ENCODE assay signal across 8 cellular contexts in genomic region chr13:110705826-110706569, GRCh38. TPM values are rescaled to one million over a fixed set of nuclear protein-coding genes. Genes with fewer than 3 reads are reported as not detected.
DNase-seq lines count a peak whose midpoint lies in the region; ATAC-seq lines count a peak whose summit lies in the region.

Gene CARS2 (minus strand): TSS chr13:110706116. CDS start chr13:110706093, 23 bp downstream.

- peak; percentile 96 for DNase-seq in Caki2 (ENCODE audit: low read depth)
- peak; percentile 93 for DNase-seq in NT2/D1 (ENCODE audit: low read depth, low spot score)
- peak; percentile 79 to 90 (median 89) for DNase-seq in activated CD8-positive, alpha-beta memory T cell treated with anti-CD3 and anti-CD28 coated beads for 48 hours (ENCODE audit: low read depth in 2 of 3, low spot score in 2 of 3)
- peak; percentile 74 to 79 (median 78) for DNase-seq in effector memory CD8-positive, alpha-beta T cell
- peak; percentile 97 for DNase-seq in mesenchymal stem cell
- DNase-seq in stimulated activated CD8-positive, alpha-beta memory T cell treated with anti-CD3 and anti-CD28 coated beads, Interleukin-12 subunit alpha, Interleukin-12 subunit beta, amount 100 ng/mL, for 4 hours (ENCODE audit: low read depth), result peak; percentile 90

- H3K27ac ChIP-seq in HUES48 (ENCODE audit: low read depth, low read length) (peak within 1 kb of the TSS; percentile 71), mesenchymal stem cell (ENCODE audit: low read length, poor library complexity, severe bottlenecking) (peak within 1 kb of the TSS; percentile 88)

- in situ Hi-C loops in Caki2 (cut with HindIII; ENCODE audit: low pct_unique_long_range_greater_than_20kb, low sequenced_read_pairs), result no loop called here

- no peaks in the 10 kb centered on the region for H3K9me3 Mint-ChIP-seq in effector memory CD8-positive, alpha-beta T cell

- H2BK120ac ChIP-seq in mesenchymal stem cell (ENCODE audit: low read depth, low read length), result peak within 1 kb of the TSS; percentile 46

- peak within 1 kb of the TSS; percentile 76 for H4K91ac ChIP-seq in mesenchymal stem cell (ENCODE audit: low read length)

- peak within 1 kb of the TSS; percentile 58 for H2AK5ac ChIP-seq in mesenchymal stem cell (ENCODE audit: low read length, severe bottlenecking)

- H3K4me3 Mint-ChIP-seq in effector memory CD8-positive, alpha-beta T cell, result peak within 1 kb of the TSS; percentile 88 to 90

- H3K23ac ChIP-seq in mesenchymal stem cell (ENCODE audit: low read length in 2 of 2), result peak within 1 kb of the TSS; percentile 72 to 91

- under 1% methylated on average over 65 of the region's 80 CpGs for WGBS in mesenchymal stem cell

- no peaks in the 10 kb centered on the region for H3K27me3 Mint-ChIP-seq in effector memory CD8-positive, alpha-beta T cell

- H3K18ac ChIP-seq in mesenchymal stem cell (ENCODE audit: low read depth in 1 of 2, low read length in 2 of 2), result peak within 1 kb of the TSS; percentile 90 to 94

- H2AFZ ChIP-seq in mesenchymal stem cell (ENCODE audit: low read depth, low read length), result peak within 1 kb of the TSS; percentile 74

- H3K4me1 ChIP-seq in HUES48 (ENCODE audit: control insufficient read depth, insufficient read depth, low read length) (peaks cover 9% of the 10 kb centered on the region), NT2/D1 (ENCODE audit: insufficient read depth, insufficient read length) (peaks cover 8% of the 10 kb centered on the region), mesenchymal stem cell (ENCODE audit: control insufficient read depth, insufficient read depth, low read depth, low read length) (peaks cover 20% of the 10 kb centered on the region)

- peak within 1 kb of the TSS in 1 of 2 experiments; percentile 97 for H3K14ac ChIP-seq in mesenchymal stem cell (ENCODE audit: low read length in 2 of 2)

- peak within 1 kb of the TSS; percentile 92 for H4K8ac ChIP-seq in mesenchymal stem cell (ENCODE audit: low read length)

- peak; percentile 96 for ATAC-seq in GM21390 (IDR thresholded peaks at IDR 0.05; ENCODE audit: unreplicated experiment)
- peak; percentile 88 for ATAC-seq in effector memory CD8-positive, alpha-beta T cell (replicated peaks)

- H3K4me1 Mint-ChIP-seq in effector memory CD8-positive, alpha-beta T cell (ENCODE audit: low read depth in 2 of 2), result peaks cover 23 to 24% of the 10 kb centered on the region in 2 donors

- H3K9ac ChIP-seq in HUES48 (ENCODE audit: low read depth, low read length), result peak within 1 kb of the TSS; percentile 49; the same call in 1 of the 2 replicates
- peak within 1 kb of the TSS; percentile 87 for H3K9ac ChIP-seq in NT2/D1 (ENCODE audit: insufficient read length, low read depth)
- H3K9ac ChIP-seq in mesenchymal stem cell (ENCODE audit: low read length), result peak within 1 kb of the TSS; percentile 96

- no peaks in the 10 kb centered on the region for H3K27me3 ChIP-seq in HUES48 (ENCODE audit: control insufficient read depth, insufficient read depth, low read length)
- H3K27me3 ChIP-seq in NT2/D1 (ENCODE audit: insufficient read depth, insufficient read length), result no peaks in the 10 kb centered on the region
- H3K27me3 ChIP-seq in mesenchymal stem cell (ENCODE audit: control insufficient read depth in 1 of 2, insufficient read depth in 1 of 2, low read length in 2 of 2), result no peaks in the 10 kb centered on the region

- H3K36me3 ChIP-seq in HUES48 (ENCODE audit: control insufficient read depth, insufficient read depth, low read length) (peaks cover 12% of the 10 kb centered on the region), NT2/D1 (ENCODE audit: insufficient read depth, insufficient read length, low read length) (peaks cover 28% of the 10 kb centered on the region), mesenchymal stem cell (ENCODE audit: control insufficient read depth in 1 of 2, insufficient read depth in 2 of 2, low read depth in 1 of 2, low read length in 2 of 2) (peaks cover 9 to 33% of the 10 kb centered on the region in 2 experiments)

- H3K9me3 ChIP-seq in HUES48 (ENCODE audit: control insufficient read depth, insufficient read depth, low read length) (no peaks in the 10 kb centered on the region), NT2/D1 (ENCODE audit: insufficient read depth, low read length) (no peaks in the 10 kb centered on the region), mesenchymal stem cell (ENCODE audit: control insufficient read depth, low read length) (no peaks in the 10 kb centered on the region)

- peaks cover 17% of the 10 kb centered on the region for H3K79me1 ChIP-seq in mesenchymal stem cell (replicated peaks; ENCODE audit: low read length, poor library complexity, severe bottlenecking)

- H3K4me3 ChIP-seq in HUES48 (ENCODE audit: low read depth, low read length) (peak within 1 kb of the TSS; percentile 78), NT2/D1 (ENCODE audit: insufficient read length, low read depth) (peak within 1 kb of the TSS; percentile 72), mesenchymal stem cell (ENCODE audit: insufficient read depth in 1 of 2, low read depth in 1 of 2, low read length in 2 of 2) (peak within 1 kb of the TSS; percentile 80 to 90)

- peak within 1 kb of the TSS; percentile 72 to 78 for H3K27ac Mint-ChIP-seq in effector memory CD8-positive, alpha-beta T cell

- H3K36me3 Mint-ChIP-seq in effector memory CD8-positive, alpha-beta T cell (ENCODE audit: insufficient read depth), result peaks cover 14% of the 10 kb centered on the region

- peak within 1 kb of the TSS; percentile 46 for H2BK5ac ChIP-seq in mesenchymal stem cell (ENCODE audit: low read depth, low read length, poor library complexity, severe bottlenecking)

- H3K4me2 ChIP-seq in mesenchymal stem cell (ENCODE audit: low read length, poor library complexity, severe bottlenecking), result peak within 1 kb of the TSS; percentile 87

- H3K4ac ChIP-seq in mesenchymal stem cell (ENCODE audit: low read depth in 1 of 2, low read length in 2 of 2), result peak within 1 kb of the TSS; percentile 75 to 97

- peak within 1 kb of the TSS in 1 of 2 experiments; percentile 82 for H2BK12ac ChIP-seq in mesenchymal stem cell (ENCODE audit: low read length in 2 of 2)

- peak within 1 kb of the TSS; percentile 76 for H2BK15ac ChIP-seq in mesenchymal stem cell (ENCODE audit: low read depth, poor library complexity, severe bottlenecking)

RNA-seq across cellular contexts. Expression of gene CARS2, which starts in this region (rescaled TPM):
- total RNA-seq in Caki2 (2014; rRNA removed; shearing (Covaris generic); ENCODE audit: low replicate concordance), result 41.2 and 45.6 TPM in 2 replicates
- 49.5 TPM for polyA plus RNA-seq in mesenchymal stem cell (2013, experiment 1 of 2)
- polyA plus RNA-seq in mesenchymal stem cell (2013, experiment 2 of 2), result 46.4 TPM

Comparison
In these comparisons a context has a peak if more than half of its experiments do, and no peak if none do; other contexts are left out.
1. Peak in every context shown above with its lines: DNase-seq, ATAC-seq, H3K4me3 ChIP-seq and H3K27ac ChIP-seq.